Comparison of ENCODE assay signal across 28 cellular contexts in genomic region chr2:16612490-16612889, GRCh38.
"Had no signal": no experiment of that assay in that cellular context is flagged by ENCODE, and none has a peak within 500 bp of the region (broad histone marks: within the 10 kb centered on the region; RNA-seq: fewer than 3 reads in every experiment).

No MANE protein-coding gene starts in this region.

- H3K27me3 ChIP-seq: neutrophil, ovary, right atrium auricular region, right lobe of liver, stomach, testis, thyroid gland, transverse colon, upper lobe of right lung had no signal

- H3K9me3 Mint-ChIP-seq: naive thymus-derived CD8-positive, alpha-beta T cell; nephron; neural crest cell; stimulated activated naive B cell treated with anti-CD40 and anti-IgM and Interleukin-4, amounts not matched to agents 10 μg/mL and 1 μg/mL and 100 μg/mL, for 72 hours had no signal

- H3K4me2 ChIP-seq: smooth muscle cell had no signal

- H3K9me3 ChIP-seq: lower lobe of right lung, neutrophil, ovary, right atrium auricular region, right lobe of liver, stomach, testis, thyroid gland, transverse colon, upper lobe of right lung had no signal

- H3K36me3 Mint-ChIP-seq: naive thymus-derived CD8-positive, alpha-beta T cell had no signal

- H3K36me3 ChIP-seq: ovary, right atrium auricular region, right lobe of liver, thyroid gland, transverse colon had no signal

- H3K4me1 ChIP-seq: testis had no signal

- H3K27me3 Mint-ChIP-seq: stimulated activated naive B cell treated with anti-CD40 and anti-IgM and Interleukin-4, amounts not matched to agents 10 μg/mL and 1 μg/mL and 100 μg/mL, for 72 hours had no signal

- H3K27ac Mint-ChIP-seq: naive thymus-derived CD8-positive, alpha-beta T cell; nephron; progenitor cell of endocrine pancreas had no signal

- H3K4me3 Mint-ChIP-seq: naive thymus-derived CD8-positive, alpha-beta T cell; nephron; neural crest cell; stimulated activated naive B cell treated with anti-CD40 and anti-IgM and Interleukin-4, amounts not matched to agents 10 μg/mL and 1 μg/mL and 100 μg/mL, for 72 hours had no signal

- H3K4me3 ChIP-seq: lower lobe of right lung, ovary, right atrium auricular region, right lobe of liver, smooth muscle cell, stomach, testis, thyroid gland, transverse colon, upper lobe of right lung had no signal

- DNase-seq: hippocampal formation; kidney glomerular epithelial cell; left cardiac atrium; left ventricle myocardium superior; lower lobe of right lung; mammary epithelial cell; midbrain; naive thymus-derived CD8-positive, alpha-beta T cell; ovary; right lobe of liver; stimulated activated CD4-positive, alpha-beta T cell treated with anti-CD3 and anti-CD28 coated beads, Interleukin-1b, Interleukin-23, amount 100 ng/mL, for 48 hours; stimulated activated CD4-positive, alpha-beta T cell treated with anti-CD3 and anti-CD28 coated beads, Interleukin-2, amount 100 ng/mL, for 48 hours; stimulated activated CD4-positive, alpha-beta T cell treated with anti-CD3 and anti-CD28 coated beads, Interleukin-4, amount 100 ng/mL, for 4 hours; stimulated activated CD8-positive, alpha-beta memory T cell treated with anti-CD3 and anti-CD28 coated beads, Interleukin-4, amount 100 ng/mL, for 48 hours; stimulated activated naive B cell treated with anti-CD40 and anti-IgM and Interleukin-4, amounts not matched to agents 10 μg/mL and 1 μg/mL and 100 μg/mL, for 72 hours; stimulated activated naive CD8-positive, alpha-beta T cell treated with anti-CD3 and anti-CD28 coated beads, Interleukin-15, Interleukin-2, amounts not matched to agents 100 U/mL and 50 U/mL, for 24 hours; stomach; testis; thyroid gland; transverse colon; upper lobe of right lung had no signal

- H3K27ac ChIP-seq: lower lobe of right lung, neutrophil, ovary, right atrium auricular region, right lobe of liver, stomach, testis, transverse colon, upper lobe of right lung had no signal

- ATAC-seq: left cardiac atrium; left lobe of liver; left ventricle myocardium superior; lower lobe of right lung; naive thymus-derived CD8-positive, alpha-beta T cell; right lobe of liver; stimulated activated naive B cell treated with anti-CD40 and anti-IgM and Interleukin-4, amounts not matched to agents 10 μg/mL and 1 μg/mL and 100 μg/mL, for 72 hours; stimulated activated naive CD8-positive, alpha-beta T cell treated with anti-CD3 and anti-CD28 coated beads, Interleukin-15, Interleukin-2, amounts not matched to agents 100 U/mL and 50 U/mL, for 24 hours; upper lobe of right lung had no signal
